1 cellular context compared by ENCODE assay signal in the genomic region with DNA sequence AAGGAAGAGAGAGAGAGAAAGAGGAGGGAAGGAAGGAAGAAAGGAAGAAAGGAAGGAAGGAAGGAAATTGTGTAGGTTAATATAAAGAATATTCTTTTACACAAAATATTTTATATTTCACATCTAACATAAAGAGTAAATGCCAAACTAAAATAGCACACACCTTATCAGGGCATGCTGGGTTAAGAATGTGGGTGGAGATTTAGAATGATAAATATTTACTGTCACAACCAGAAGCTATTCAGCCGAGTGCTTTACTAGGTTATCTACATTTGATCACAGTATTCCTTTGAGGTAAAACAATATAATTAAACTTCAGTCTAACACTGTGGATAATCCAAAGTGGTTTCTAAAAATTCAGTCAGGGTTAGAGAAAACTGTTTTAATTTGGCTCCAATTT.
TF ChIP-seq lines count a peak whose summit lies in the region.

No MANE protein-coding gene starts in this region.

TF ChIP-seq in HepG2, 621 proteins besides CTCF, POLR2A, EP300 and RAD21 (continued from another document):
- TF ChIP-seq, protein P1, sequence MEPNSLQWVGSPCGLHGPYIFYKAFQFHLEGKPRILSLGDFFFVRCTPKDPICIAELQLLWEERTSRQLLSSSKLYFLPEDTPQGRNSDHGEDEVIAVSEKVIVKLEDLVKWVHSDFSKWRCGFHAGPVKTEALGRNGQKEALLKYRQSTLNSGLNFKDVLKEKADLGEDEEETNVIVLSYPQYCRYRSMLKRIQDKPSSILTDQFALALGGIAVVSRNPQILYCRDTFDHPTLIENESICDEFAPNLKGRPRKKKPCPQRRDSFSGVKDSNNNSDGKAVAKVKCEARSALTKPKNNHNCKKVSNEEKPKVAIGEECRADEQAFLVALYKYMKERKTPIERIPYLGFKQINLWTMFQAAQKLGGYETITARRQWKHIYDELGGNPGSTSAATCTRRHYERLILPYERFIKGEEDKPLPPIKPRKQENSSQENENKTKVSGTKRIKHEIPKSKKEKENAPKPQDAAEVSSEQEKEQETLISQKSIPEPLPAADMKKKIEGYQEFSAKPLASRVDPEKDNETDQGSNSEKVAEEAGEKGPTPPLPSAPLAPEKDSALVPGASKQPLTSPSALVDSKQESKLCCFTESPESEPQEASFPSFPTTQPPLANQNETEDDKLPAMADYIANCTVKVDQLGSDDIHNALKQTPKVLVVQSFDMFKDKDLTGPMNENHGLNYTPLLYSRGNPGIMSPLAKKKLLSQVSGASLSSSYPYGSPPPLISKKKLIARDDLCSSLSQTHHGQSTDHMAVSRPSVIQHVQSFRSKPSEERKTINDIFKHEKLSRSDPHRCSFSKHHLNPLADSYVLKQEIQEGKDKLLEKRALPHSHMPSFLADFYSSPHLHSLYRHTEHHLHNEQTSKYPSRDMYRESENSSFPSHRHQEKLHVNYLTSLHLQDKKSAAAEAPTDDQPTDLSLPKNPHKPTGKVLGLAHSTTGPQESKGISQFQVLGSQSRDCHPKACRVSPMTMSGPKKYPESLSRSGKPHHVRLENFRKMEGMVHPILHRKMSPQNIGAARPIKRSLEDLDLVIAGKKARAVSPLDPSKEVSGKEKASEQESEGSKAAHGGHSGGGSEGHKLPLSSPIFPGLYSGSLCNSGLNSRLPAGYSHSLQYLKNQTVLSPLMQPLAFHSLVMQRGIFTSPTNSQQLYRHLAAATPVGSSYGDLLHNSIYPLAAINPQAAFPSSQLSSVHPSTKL (CRISPR knock-in tag; IDR thresholded peaks at IDR 0.05), result peak; percentile 50; the same call in 1 of the 2 replicates
- TF ChIP-seq SP5 (CRISPR knock-in tag; IDR thresholded peaks at IDR 0.05; ENCODE audit: borderline replicate concordance, low read depth), result peak; percentile 90
- TF ChIP-seq RXRB (CRISPR knock-in tag; IDR thresholded peaks at IDR 0.05; ENCODE audit: borderline replicate concordance), result 0 out of 2 replicates have a peak, but pooled peaks have one; percentile 17
- peak; percentile 43; the same call in 1 of the 2 replicates for TF ChIP-seq NCOA2 (CRISPR knock-in tag; IDR thresholded peaks at IDR 0.05)
- TF ChIP-seq, protein P2, sequence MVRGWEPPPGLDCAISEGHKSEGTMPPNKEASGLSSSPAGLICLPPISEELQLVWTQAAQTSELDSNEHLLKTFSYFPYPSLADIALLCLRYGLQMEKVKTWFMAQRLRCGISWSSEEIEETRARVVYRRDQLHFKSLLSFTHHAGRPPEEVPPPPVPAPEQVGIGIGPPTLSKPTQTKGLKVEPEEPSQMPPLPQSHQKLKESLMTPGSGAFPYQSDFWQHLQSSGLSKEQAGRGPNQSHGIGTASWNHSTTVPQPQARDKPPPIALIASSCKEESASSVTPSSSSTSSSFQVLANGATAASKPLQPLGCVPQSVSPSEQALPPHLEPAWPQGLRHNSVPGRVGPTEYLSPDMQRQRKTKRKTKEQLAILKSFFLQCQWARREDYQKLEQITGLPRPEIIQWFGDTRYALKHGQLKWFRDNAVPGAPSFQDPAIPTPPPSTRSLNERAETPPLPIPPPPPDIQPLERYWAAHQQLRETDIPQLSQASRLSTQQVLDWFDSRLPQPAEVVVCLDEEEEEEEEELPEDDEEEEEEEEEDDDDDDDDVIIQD (CRISPR knock-in tag; IDR thresholded peaks at IDR 0.05; ENCODE audit: low read depth), result 0 out of 2 replicates have a peak, but pooled peaks have one; percentile 42
- no peak for TF ChIP-seq KDM6A (CRISPR knock-in tag; IDR thresholded peaks at IDR 0.05; ENCODE audit: low read depth)
